In genomic region chr6:156662025-156662445, GRCh38 we compare ENCODE assay signal across 9 cellular contexts.
DNase-seq lines count a peak whose midpoint lies in the region; ATAC-seq and TF ChIP-seq lines count a peak whose summit lies in the region.
"Had no signal": no experiment of that assay in that cellular context is flagged by ENCODE, and none has a peak within 500 bp of the region (broad histone marks: within the 10 kb centered on the region; RNA-seq: fewer than 3 reads in every experiment).

No MANE protein-coding gene starts in this region.

- H4K20me1 ChIP-seq in PC-9 (ENCODE audit: insufficient read depth): no peaks in the 10 kb centered on the region

- no peaks in the 10 kb centered on the region; the same call in 1 of the 2 replicates for H3K9me3 ChIP-seq in PC-9 (ENCODE audit: insufficient read depth, low read depth)

- DNase-seq in activated T-cell treated with anti-CD3 and anti-CD28 coated beads for 1 hour (ENCODE audit: low read depth) (peak; percentile 54), PC-9 (peak in 1 of 2 experiments; percentile 34), fibroblast of the conjunctiva (ENCODE audit: low read depth) (peak; percentile 54), NCI-H526 treated with DMSO at 0.1 percent for 48 hours (lab: John Stamatoyannopoulos, UW) (no peak)
- no peak for DNase-seq in activated T-cell treated with anti-CD3 and anti-CD28 coated beads, Interleukin-2, amount 50 U/mL, for 48 hours
- peak; percentile 9 for DNase-seq in stimulated activated CD8-positive, alpha-beta memory T cell treated with anti-CD3 and anti-CD28 coated beads, Interleukin-12 subunit alpha, Interleukin-12 subunit beta, amount 100 ng/mL, for 24 hours (ENCODE audit: extremely low read depth)
- DNase-seq: activated B cell treated with CpG ODN at 0.5 μM for 24 hours had no signal

- BruUV-seq in PC-9 (replicated peaks; lab: Mats Ljungman, UMichigan): no TSS peak

- POLR2A ChIA-PET in PC-9 (lab: Charles Lee; ENCODE audit: unreplicated experiment): no interaction called here

- no peak overlapping the region for H3K27ac ChIP-seq in PC-9

- CTCF ChIA-PET in PC-9 (lab: Charles Lee): no interaction called here

- intact Hi-C loops in PC-9 (cut with micrococcal nuclease; ENCODE audit: unreplicated experiment): no loop called here

- H3K79me2 ChIP-seq in PC-9 (ENCODE audit: low read depth): no peaks in the 10 kb centered on the region

- no peaks in the 10 kb centered on the region; the same call in 1 of the 2 replicates for H3K27me3 ChIP-seq in PC-9 (ENCODE audit: insufficient read depth, low read depth)

- ATAC-seq in HG03571 (IDR thresholded peaks at IDR 0.05; ENCODE audit: unreplicated experiment) (no peak), GM18520 (IDR thresholded peaks at IDR 0.05; ENCODE audit: unreplicated experiment) (no peak)

- H2AFZ ChIP-seq in PC-9: no peak overlapping the region

- H3F3A ChIP-seq in PC-9 (ENCODE audit: insufficient read depth, low read depth): no peaks in the 10 kb centered on the region

- no peaks in the 10 kb centered on the region for H3K4me1 ChIP-seq in PC-9 (replicated peaks; ENCODE audit: insufficient read depth)

- peak; percentile 70 for TF ChIP-seq CTCF in PC-9 (conservative IDR thresholded peaks at IDR 0.05)

- no peak overlapping the region for H3K4me3 ChIP-seq in PC-9

- no peaks in the 10 kb centered on the region for H3K36me3 ChIP-seq in PC-9 (ENCODE audit: low read depth)

- H3K9me2 ChIP-seq in PC-9 (ENCODE audit: insufficient read depth): no peaks in the 10 kb centered on the region

- no peak overlapping the region for H3K4me2 ChIP-seq in PC-9

Comparison
In these comparisons a context has a peak if more than half of its experiments do, and no peak if none do; other contexts are left out.
1. DNase-seq: peak in activated T-cell treated with anti-CD3 and anti-CD28 coated beads for 1 hour (single experiment), fibroblast of the conjunctiva (single experiment) and stimulated activated CD8-positive, alpha-beta memory T cell treated with anti-CD3 and anti-CD28 coated beads, Interleukin-12 subunit alpha, Interleukin-12 subunit beta, amount 100 ng/mL, for 24 hours (single experiment); none in activated T-cell treated with anti-CD3 and anti-CD28 coated beads, Interleukin-2, amount 50 U/mL, for 48 hours (0 of 2) and NCI-H526 treated with DMSO at 0.1 percent for 48 hours (single experiment).